In genomic region chr9:8366161-8366926, GRCh38 we compare ENCODE assay signal across 15 cellular contexts.
A peak's percentile ranks its signal among the peaks of the same experiment; 100 is the strongest.
DNase-seq lines count a peak whose midpoint lies in the region; ATAC-seq and TF ChIP-seq lines count a peak whose summit lies in the region.
"Had no signal": no experiment of that assay in that cellular context is flagged by ENCODE, and none has a peak within 500 bp of the region (broad histone marks: within the 10 kb centered on the region; RNA-seq: fewer than 3 reads in every experiment).

No MANE protein-coding gene starts in this region.

- no peaks in the 10 kb centered on the region for H3K79me2 ChIP-seq in hepatocyte

- H3K4me2 ChIP-seq in hepatocyte, result no peak overlapping the region

- no peaks in the 10 kb centered on the region for H3K36me3 Mint-ChIP-seq in natural killer cell treated with Interleukin-12 subunit alpha and Interleukin-12 subunit beta and Interleukin-15 and Interleukin-18, amount 100 ng/mL, for 72 hours
- no peaks in the 10 kb centered on the region for H3K36me3 Mint-ChIP-seq in natural killer cell
- no peaks in the 10 kb centered on the region for H3K36me3 Mint-ChIP-seq in activated T-helper 17 cell treated with anti-CD3 and anti-CD28 coated beads, Interleukin-2, amount 50 U/mL, for 72 hours (ENCODE audit: low read depth)
- H3K36me3 Mint-ChIP-seq in CD4-positive, alpha-beta T cell (ENCODE audit: low read depth), result no peaks in the 10 kb centered on the region
- H3K36me3 Mint-ChIP-seq: CD4-positive, CD25-positive, alpha-beta regulatory T cell had no signal

- POLR2A ChIA-PET in CD4-positive, alpha-beta T cell (lab: Charles Lee), result no interaction called here

- intact Hi-C loops in natural killer cell (cut with micrococcal nuclease), result no loop called here
- intact Hi-C loops in sigmoid colon (cut with DNase I), result no loop called here
- intact Hi-C loops in CD4-positive, alpha-beta T cell (cut with DNase I, micrococcal nuclease), result no loop called here

- H3K36me3 ChIP-seq in hepatocyte (replicated peaks; ENCODE audit: insufficient read depth, low read depth) (no peaks in the 10 kb centered on the region), sigmoid colon (no peaks in the 10 kb centered on the region)
- H3K36me3 ChIP-seq: esophagus squamous epithelium, pancreas had no signal

- no peaks in the 10 kb centered on the region for H3K27me3 ChIP-seq in hepatocyte
- H3K27me3 ChIP-seq in sigmoid colon, result no peaks in the 10 kb centered on the region
- no peaks in the 10 kb centered on the region for H3K27me3 ChIP-seq in CD4-positive, alpha-beta T cell (ENCODE audit: control insufficient read depth, insufficient read depth, low read length)
- H3K27me3 ChIP-seq: esophagus squamous epithelium, pancreas had no signal

- TF ChIP-seq POLR2A in sigmoid colon (IDR thresholded peaks at IDR 0.05), result no peak

- H3K27ac ChIP-seq in hepatocyte (peak overlapping the region; percentile 72), sigmoid colon (no peak overlapping the region)
- H3K27ac ChIP-seq in CD4-positive, alpha-beta T cell (ENCODE audit: low read depth, low read length), result no peak overlapping the region
- H3K27ac ChIP-seq: esophagus squamous epithelium, pancreas had no signal

- H2AFZ ChIP-seq in hepatocyte, result no peak overlapping the region

- no peaks in the 10 kb centered on the region for H3K9me2 ChIP-seq in hepatocyte (replicated peaks; ENCODE audit: insufficient read depth)

- WGBS in hepatocyte (ENCODE audit: low lambda C conversion rate, missing lambda C conversion rate), result 88% methylated on average over 3 of the region's 3 CpGs
- WGBS in sigmoid colon, 2 donors, result 88% methylated on average over 3 of the region's 3 CpGs

- no peaks in the 10 kb centered on the region for H3K27me3 Mint-ChIP-seq in natural killer cell treated with Interleukin-12 subunit alpha and Interleukin-12 subunit beta and Interleukin-15 and Interleukin-18, amount 100 ng/mL, for 72 hours
- H3K27me3 Mint-ChIP-seq in natural killer cell (ENCODE audit: low read depth in 2 of 2), result no peaks in the 10 kb centered on the region
- no peaks in the 10 kb centered on the region for H3K27me3 Mint-ChIP-seq in activated T-helper 17 cell treated with anti-CD3 and anti-CD28 coated beads, Interleukin-2, amount 50 U/mL, for 72 hours
- H3K27me3 Mint-ChIP-seq in CD4-positive, alpha-beta T cell, result no peaks in the 10 kb centered on the region
- H3K27me3 Mint-ChIP-seq: CD4-positive, CD25-positive, alpha-beta regulatory T cell had no signal

- H3K9me3 ChIP-seq in hepatocyte (ENCODE audit: low read depth) (no peaks in the 10 kb centered on the region), sigmoid colon (no peaks in the 10 kb centered on the region)
- no peaks in the 10 kb centered on the region for H3K9me3 ChIP-seq in CD4-positive, alpha-beta T cell (ENCODE audit: control insufficient read depth, low read length)
- H3K9me3 ChIP-seq: esophagus squamous epithelium, pancreas had no signal

- no peaks in the 10 kb centered on the region for H4K20me1 ChIP-seq in hepatocyte (ENCODE audit: insufficient read depth, poor library complexity, severe bottlenecking)

- TF ChIP-seq CTCF in natural killer cell (IDR thresholded peaks at IDR 0.05) (no peak), hepatocyte (IDR thresholded peaks at IDR 0.05; ENCODE audit: poor library complexity) (no peak), sigmoid colon (IDR thresholded peaks at IDR 0.05) (no peak)
- TF ChIP-seq CTCF in CD4-positive, alpha-beta T cell (IDR thresholded peaks at IDR 0.05), result no peak

- H3K9me3 Mint-ChIP-seq in natural killer cell treated with Interleukin-12 subunit alpha and Interleukin-12 subunit beta and Interleukin-15 and Interleukin-18, amount 100 ng/mL, for 72 hours, result no peaks in the 10 kb centered on the region
- H3K9me3 Mint-ChIP-seq in natural killer cell, result no peaks in the 10 kb centered on the region
- no peaks in the 10 kb centered on the region for H3K9me3 Mint-ChIP-seq in activated T-helper 17 cell treated with anti-CD3 and anti-CD28 coated beads, Interleukin-2, amount 50 U/mL, for 72 hours
- H3K9me3 Mint-ChIP-seq in CD4-positive, alpha-beta T cell, result no peaks in the 10 kb centered on the region

- CTCF ChIA-PET in CD4-positive, alpha-beta T cell (lab: Charles Lee), result no interaction called here

- peaks cover 12% of the 10 kb centered on the region for H3K4me1 ChIP-seq in hepatocyte (ENCODE audit: insufficient read depth)
- H3K4me1 ChIP-seq in sigmoid colon, result no peaks in the 10 kb centered on the region
- H3K4me1 ChIP-seq: esophagus squamous epithelium, pancreas had no signal

- H3K4me3 ChIP-seq in hepatocyte (no peak overlapping the region), sigmoid colon (no peak overlapping the region)
- H3K4me3 ChIP-seq: esophagus squamous epithelium, pancreas had no signal

- peak overlapping the region; percentile 31 for H3K4me3 Mint-ChIP-seq in natural killer cell treated with Interleukin-12 subunit alpha and Interleukin-12 subunit beta and Interleukin-15 and Interleukin-18, amount 100 ng/mL, for 72 hours
- no peak overlapping the region for H3K4me3 Mint-ChIP-seq in natural killer cell
- H3K4me3 Mint-ChIP-seq in activated T-helper 17 cell treated with anti-CD3 and anti-CD28 coated beads, Interleukin-2, amount 50 U/mL, for 72 hours, result no peak overlapping the region
- no peak overlapping the region for H3K4me3 Mint-ChIP-seq in CD4-positive, alpha-beta T cell
- H3K4me3 Mint-ChIP-seq: CD4-positive, CD25-positive, alpha-beta regulatory T cell had no signal

- H3K4me1 Mint-ChIP-seq in natural killer cell treated with Interleukin-12 subunit alpha and Interleukin-12 subunit beta and Interleukin-15 and Interleukin-18, amount 100 ng/mL, for 72 hours (ENCODE audit: low read depth in 2 of 2), result peaks cover 0 to 2% of the 10 kb centered on the region in 2 donors
- no peaks in the 10 kb centered on the region for H3K4me1 Mint-ChIP-seq in natural killer cell
- peaks cover 5% of the 10 kb centered on the region for H3K4me1 Mint-ChIP-seq in activated T-helper 17 cell treated with anti-CD3 and anti-CD28 coated beads, Interleukin-2, amount 50 U/mL, for 72 hours
- H3K4me1 Mint-ChIP-seq in CD4-positive, alpha-beta T cell (ENCODE audit: low read depth), result no peaks in the 10 kb centered on the region
- H3K4me1 Mint-ChIP-seq: CD4-positive, CD25-positive, alpha-beta regulatory T cell had no signal

- H3K27ac Mint-ChIP-seq in natural killer cell treated with Interleukin-12 subunit alpha and Interleukin-12 subunit beta and Interleukin-15 and Interleukin-18, amount 100 ng/mL, for 72 hours, result peak overlapping the region in 1 of 2 donors; percentile 61
- no peak overlapping the region for H3K27ac Mint-ChIP-seq in natural killer cell
- H3K27ac Mint-ChIP-seq in activated T-helper 17 cell treated with anti-CD3 and anti-CD28 coated beads, Interleukin-2, amount 50 U/mL, for 72 hours, result peak overlapping the region; percentile 5
- no peak overlapping the region for H3K27ac Mint-ChIP-seq in CD4-positive, alpha-beta T cell
- H3K27ac Mint-ChIP-seq: CD4-positive, CD25-positive, alpha-beta regulatory T cell had no signal

- ATAC-seq in natural killer cell treated with Interleukin-12 subunit alpha and Interleukin-12 subunit beta and Interleukin-15 and Interleukin-18, amount 100 ng/mL, for 72 hours, result peak in 1 of 2 donors; percentile 73
- ATAC-seq in natural killer cell, result no peak
- peak; percentile 84 for ATAC-seq in activated T-helper 17 cell treated with anti-CD3 and anti-CD28 coated beads, Interleukin-2, amount 50 U/mL, for 72 hours (replicated peaks)
- ATAC-seq in GM19467 (IDR thresholded peaks at IDR 0.05; ENCODE audit: unreplicated experiment), result no peak
- no peak for ATAC-seq in CD4-positive, alpha-beta T cell (ENCODE audit: poor library complexity)
- ATAC-seq: HCT116, left lobe of liver had no signal

- DNase-seq in natural killer cell treated with Interleukin-12 subunit alpha and Interleukin-12 subunit beta and Interleukin-15 and Interleukin-18, amount 100 ng/mL, for 72 hours (ENCODE audit: low spot score), result no peak
- DNase-seq in natural killer cell (no peak), hepatocyte (ENCODE audit: low spot score) (no peak), sigmoid colon (no peak)
- no peak for DNase-seq in CD4-positive, alpha-beta T cell
- DNase-seq in effector CD4-positive, alpha-beta T cell, result no peak
- DNase-seq: amniotic stem cell; CD4-positive, CD25-positive, alpha-beta regulatory T cell; esophagus squamous epithelium; NCI-H82; pancreas had no signal

- no peak for TF ChIP-seq EP300 in sigmoid colon (IDR thresholded peaks at IDR 0.05)
